1 cellular context compared by ENCODE assay signal in genomic region chr11:67428052-67429001, GRCh38.
TF ChIP-seq lines count a peak whose summit lies in the region.

RPS6KB2 (plus strand) TSS chr11:67428494; CDS start chr11:67428546, 52 bp downstream.

TF ChIP-seq in HepG2, 621 proteins besides CTCF, POLR2A, EP300 and RAD21 (continued from another document and continues in another):
- peak; percentile 54; the same call in 1 of the 2 replicates for TF ChIP-seq MED13 (CRISPR knock-in tag; IDR thresholded peaks at IDR 0.05)
- TF ChIP-seq ZBTB7A (CRISPR knock-in tag; IDR thresholded peaks at IDR 0.05): no peak
- TF ChIP-seq ELF1 (CRISPR knock-in tag; IDR thresholded peaks at IDR 0.05): peak; percentile 92
- TF ChIP-seq KLF13 (CRISPR knock-in tag; IDR thresholded peaks at IDR 0.05): peak; percentile 24; the same call in 1 of the 2 replicates
- TF ChIP-seq ZNF296 (CRISPR knock-in tag; conservative IDR thresholded peaks at IDR 0.05): no peak
- TF ChIP-seq GPN1 (CRISPR knock-in tag; IDR thresholded peaks at IDR 0.05; ENCODE audit: borderline replicate concordance): no peak
- no peak for TF ChIP-seq ZNF878 (CRISPR knock-in tag; IDR thresholded peaks at IDR 0.05)
- no peak for TF ChIP-seq ZNF597 (CRISPR knock-in tag; IDR thresholded peaks at IDR 0.05)
- peak; percentile 73 for TF ChIP-seq YEATS4 (CRISPR knock-in tag; IDR thresholded peaks at IDR 0.05; ENCODE audit: borderline replicate concordance)
- peak; percentile 32 for TF ChIP-seq TBL1XR1 (IDR thresholded peaks at IDR 0.05; ENCODE audit: borderline replicate concordance, low read length, partially characterized antibody)
- peak; percentile 79; the same call in 1 of the 2 replicates for TF ChIP-seq HOXD1 (CRISPR knock-in tag; IDR thresholded peaks at IDR 0.05)
- no peak for TF ChIP-seq SMYD3 (CRISPR knock-in tag; IDR thresholded peaks at IDR 0.05)
- TF ChIP-seq ZFP1 (CRISPR knock-in tag; IDR thresholded peaks at IDR 0.05): no peak
- TF ChIP-seq ZNF678 (CRISPR knock-in tag; IDR thresholded peaks at IDR 0.05): no peak
- TF ChIP-seq ZNF484 (CRISPR knock-in tag; IDR thresholded peaks at IDR 0.05; ENCODE audit: borderline replicate concordance, low read depth): no peak
- TF ChIP-seq CENPX (CRISPR knock-in tag; IDR thresholded peaks at IDR 0.05): no peak
- no peak for TF ChIP-seq ZNF879 (CRISPR knock-in tag; IDR thresholded peaks at IDR 0.05)
- no peak for TF ChIP-seq ZSCAN9 (CRISPR knock-in tag; IDR thresholded peaks at IDR 0.05; ENCODE audit: borderline replicate concordance)
- TF ChIP-seq MAFG (CRISPR knock-in tag; IDR thresholded peaks at IDR 0.05): no peak
- no peak for TF ChIP-seq ZNF646 (CRISPR knock-in tag; IDR thresholded peaks at IDR 0.05)
- no peak for TF ChIP-seq ZNF382 (CRISPR knock-in tag; IDR thresholded peaks at IDR 0.05; ENCODE audit: borderline replicate concordance)
- 0 out of 2 replicates have a peak, but pooled peaks have one; percentile 34 for TF ChIP-seq TSC22D2 (CRISPR knock-in tag; IDR thresholded peaks at IDR 0.05; ENCODE audit: borderline replicate concordance)
- TF ChIP-seq DMTF1 (CRISPR knock-in tag; IDR thresholded peaks at IDR 0.05): 0 out of 2 replicates have a peak, but pooled peaks have one; percentile 21
- peak; percentile 15 for TF ChIP-seq HNF1B (CRISPR knock-in tag; IDR thresholded peaks at IDR 0.05)
- no peak for TF ChIP-seq ZBTB10 (CRISPR knock-in tag; IDR thresholded peaks at IDR 0.05; ENCODE audit: borderline replicate concordance)
- no peak for TF ChIP-seq HMGXB3 (CRISPR knock-in tag; IDR thresholded peaks at IDR 0.05; ENCODE audit: borderline replicate concordance)
- peak; percentile 87; the same call in 1 of the 2 replicates for TF ChIP-seq BRCA1 (CRISPR knock-in tag; IDR thresholded peaks at IDR 0.05)
- no peak for TF ChIP-seq GFI1 (CRISPR knock-in tag; IDR thresholded peaks at IDR 0.05; ENCODE audit: borderline replicate concordance)
- TF ChIP-seq MTERF4 (CRISPR knock-in tag; IDR thresholded peaks at IDR 0.05): peak; percentile 40; the same call in 1 of the 2 replicates
- TF ChIP-seq ZNF337 (CRISPR knock-in tag; IDR thresholded peaks at IDR 0.05; ENCODE audit: borderline replicate concordance, low read depth): no peak
- TF ChIP-seq ATF7-NPFF (CRISPR knock-in tag; IDR thresholded peaks at IDR 0.05; ENCODE audit: low read depth): 0 out of 2 replicates have a peak, but pooled peaks have one; percentile 55
- 0 out of 2 replicates have a peak, but pooled peaks have one; percentile 52 for TF ChIP-seq ZNF557 (CRISPR knock-in tag; IDR thresholded peaks at IDR 0.05)
- no peak for TF ChIP-seq ZNF510 (CRISPR knock-in tag; IDR thresholded peaks at IDR 0.05; ENCODE audit: low read depth)
- TF ChIP-seq TRIM24 (CRISPR knock-in tag; IDR thresholded peaks at IDR 0.05): no peak
- no peak for TF ChIP-seq HMG20B (CRISPR knock-in tag; conservative IDR thresholded peaks at IDR 0.05)
- no peak for TF ChIP-seq ZNF841 (CRISPR knock-in tag; IDR thresholded peaks at IDR 0.05; ENCODE audit: borderline replicate concordance)
- no peak for TF ChIP-seq TGIF2 (CRISPR knock-in tag; IDR thresholded peaks at IDR 0.05)
- peak; percentile 75 for TF ChIP-seq CSRNP1 (CRISPR knock-in tag; IDR thresholded peaks at IDR 0.05)
- TF ChIP-seq SP5 (CRISPR knock-in tag; IDR thresholded peaks at IDR 0.05; ENCODE audit: borderline replicate concordance, low read depth): no peak
- TF ChIP-seq ZIK1 (CRISPR knock-in tag; IDR thresholded peaks at IDR 0.05; ENCODE audit: borderline replicate concordance, low read depth): no peak; the same call in 1 of the 2 replicates
